In genomic region chr10:93280121-93280698, GRCh38 we compare ENCODE assay signal across 20 cellular contexts.
"Had no signal": no experiment of that assay in that cellular context is flagged by ENCODE, and none has a peak within 500 bp of the region (broad histone marks: within the 10 kb centered on the region; RNA-seq: fewer than 3 reads in every experiment).

No MANE protein-coding gene starts in this region.

- H3K9me3 ChIP-seq: breast epithelium, gastrocnemius medialis, lower lobe of right lung, stomach had no signal

- DNase-seq: activated CD4-positive, alpha-beta T cell treated with anti-CD3 and anti-CD28 coated beads for 48 hours; activated CD8-positive, alpha-beta T cell treated with anti-CD3 and anti-CD28 coated beads, Interleukin-2, amount 10 ng/mL, durations not matched to agents 7 days and 5 days; activated effector memory CD4-positive, alpha-beta T cell treated with Interleukin-2 at 50 U/mL for 16 hours; activated naive CD4-positive, alpha-beta T cell treated with anti-CD3 and anti-CD28 coated beads, Interleukin-2, amount 50 U/mL, for 16 hours; activated T-cell treated with anti-CD3 and anti-CD28 coated beads, Interleukin-2, amount 50 U/mL, for 4 hours; aorta; cortex of kidney; effector CD4-positive, alpha-beta T cell; gastrocnemius medialis; head of caudate nucleus; left cardiac atrium; lower lobe of right lung; natural killer cell; nucleus accumbens; stimulated activated CD4-positive, alpha-beta T cell treated with anti-CD3 and anti-CD28 coated beads, Interleukin-4, amount 100 ng/mL, for 1 hour; stomach; T-helper 2 cell; trophoblast cell had no signal

- H3K4me1 ChIP-seq: breast epithelium, gastrocnemius medialis, lower lobe of right lung, stomach had no signal

- H3K36me3 ChIP-seq: breast epithelium, gastrocnemius medialis, lower lobe of right lung, stomach had no signal

- H3K27me3 ChIP-seq: breast epithelium, gastrocnemius medialis, stomach had no signal

- H3K27ac ChIP-seq: gastrocnemius medialis, lower lobe of right lung, stomach had no signal

- H3K4me3 ChIP-seq: breast epithelium, gastrocnemius medialis, lower lobe of right lung, smooth muscle cell, stomach had no signal
